In genomic region chr20:35318502-35319157, GRCh38 we compare ENCODE assay signal across 8 cellular contexts. TPM values are rescaled to one million over a fixed set of nuclear protein-coding genes. Genes with fewer than 3 reads are reported as not detected.
A peak's percentile ranks its signal among the peaks of the same experiment; 100 is the strongest.
DNase-seq lines count a peak whose midpoint lies in the region; ATAC-seq and TF ChIP-seq lines count a peak whose summit lies in the region.

No MANE protein-coding gene starts in this region.

- POLR2A ChIA-PET in PC-9 (lab: Charles Lee; ENCODE audit: unreplicated experiment): interaction anchor here (0.5 to 1.0 kb wide), 8 partner anchors 11 to 335 kb away, joined by 3 to 8 read pairs (median 4); no protein-coding TSS in a partner anchor

- TSS peak; percentile 95 for BruUV-seq in PC-9 (replicated peaks; lab: Mats Ljungman, UMichigan)

- 60 to 62% methylated on average over 5 to 6 of the region's 6 CpGs for WGBS in gastroesophageal sphincter (ENCODE audit: low coverage in 1 of 2), 2 donors

- no peaks in the 10 kb centered on the region for H3K9me3 ChIP-seq in PC-9 (ENCODE audit: insufficient read depth, low read depth)
- H3K9me3 ChIP-seq in gastroesophageal sphincter: no peaks in the 10 kb centered on the region

- H3K36me3 ChIP-seq in PC-9 (ENCODE audit: low read depth) (no peaks in the 10 kb centered on the region), rectal smooth muscle tissue (ENCODE audit: control insufficient read depth, insufficient read depth, low read length) (no peaks in the 10 kb centered on the region), gastroesophageal sphincter (peaks cover 0 to 25% of the 10 kb centered on the region in 2 donors)

- intact Hi-C loops in PC-9 (cut with micrococcal nuclease; ENCODE audit: unreplicated experiment): loop anchor here (1.0 kb wide), 1 partner anchor 13 kb away; no protein-coding TSS in a partner anchor
- intact Hi-C loops in head of caudate nucleus (cut with DNase I): no loop called here

- H3K79me2 ChIP-seq in PC-9 (ENCODE audit: low read depth): no peaks in the 10 kb centered on the region

- peak; percentile 44 for DNase-seq in GM03348 (ENCODE audit: low spot score)
- peak; percentile 89 to 99 for DNase-seq in PC-9
- peak; percentile 71 for DNase-seq in fibroblast of pulmonary artery (ENCODE audit: low read depth)
- DNase-seq in head of caudate nucleus: no peak

- peaks cover 61% of the 10 kb centered on the region for H3K4me1 ChIP-seq in PC-9 (replicated peaks; ENCODE audit: insufficient read depth)
- peaks cover 34% of the 10 kb centered on the region for H3K4me1 ChIP-seq in rectal smooth muscle tissue (ENCODE audit: control insufficient read depth, insufficient read depth, low read length)
- H3K4me1 ChIP-seq in gastroesophageal sphincter: peaks cover 0 to 25% (median 3%) of the 10 kb centered on the region in 3 donors

- ATAC-seq in HG03159 (IDR thresholded peaks at IDR 0.05; ENCODE audit: unreplicated experiment) (no peak), gastroesophageal sphincter (no peak), GM21423 (IDR thresholded peaks at IDR 0.05; ENCODE audit: unreplicated experiment) (no peak)

- H3K27ac ChIP-seq in PC-9 (peak overlapping the region; percentile 74), rectal smooth muscle tissue (ENCODE audit: low read depth, low read length) (peak overlapping the region; percentile 77), gastroesophageal sphincter (no peak overlapping the region)

- no peak for TF ChIP-seq CTCF in PC-9 (conservative IDR thresholded peaks at IDR 0.05)
- TF ChIP-seq CTCF in fibroblast of pulmonary artery (IDR thresholded peaks at IDR 0.05; ENCODE audit: low read length, missing control alignments): no peak
- no peak for TF ChIP-seq CTCF in gastroesophageal sphincter (IDR thresholded peaks at IDR 0.05)

- H3K4me3 ChIP-seq in PC-9: no peak overlapping the region
- no peak overlapping the region for H3K4me3 ChIP-seq in fibroblast of pulmonary artery (replicated peaks; ENCODE audit: low read depth, low read length)
- peak overlapping the region; percentile 16 for H3K4me3 ChIP-seq in rectal smooth muscle tissue (ENCODE audit: low read length)
- H3K4me3 ChIP-seq in gastroesophageal sphincter: no peak overlapping the region

- H4K20me1 ChIP-seq in PC-9 (ENCODE audit: insufficient read depth): no peaks in the 10 kb centered on the region

- no peaks in the 10 kb centered on the region for H3K27me3 ChIP-seq in PC-9 (ENCODE audit: insufficient read depth, low read depth)
- H3K27me3 ChIP-seq in rectal smooth muscle tissue (ENCODE audit: control insufficient read depth, insufficient read depth, low read length): no peaks in the 10 kb centered on the region
- no peaks in the 10 kb centered on the region for H3K27me3 ChIP-seq in gastroesophageal sphincter

- peaks cover 38% of the 10 kb centered on the region for H3F3A ChIP-seq in PC-9 (ENCODE audit: insufficient read depth, low read depth)

- TF ChIP-seq EP300 in gastroesophageal sphincter (IDR thresholded peaks at IDR 0.05): no peak

- no peak overlapping the region for H2AFZ ChIP-seq in PC-9

- no peak for TF ChIP-seq POLR2A in gastroesophageal sphincter (IDR thresholded peaks at IDR 0.05)

- CTCF ChIA-PET in PC-9 (lab: Charles Lee): interaction anchor here (0.6 to 2.4 kb wide), 4 partner anchors 11 to 149 kb away, joined by 3 to 19 read pairs (median 4); no protein-coding TSS in a partner anchor

- no peaks in the 10 kb centered on the region for H3K9me2 ChIP-seq in PC-9 (ENCODE audit: insufficient read depth)

- peak overlapping the region; percentile 57 for H3K4me2 ChIP-seq in PC-9

- H3K9ac ChIP-seq in rectal smooth muscle tissue (ENCODE audit: low read length): no peak overlapping the region

RNA-seq across cellular contexts. Expression of gene FAM83C, which starts 26.4 kb away (rescaled TPM):
- total RNA-seq in PC-9 (2021) (not detected in 2 replicates), gastroesophageal sphincter (1 to 10 TPM in 1 of 4 donors, not detected in 3; 1.4 TPM)

RNA-seq across cellular contexts. Expression of gene EIF6, which starts 34.1 kb away (rescaled TPM):
- total RNA-seq in PC-9 (2021) (255 and 270 TPM in 2 replicates), gastroesophageal sphincter (10 to 100 TPM; 66.0 to 92.4 (median 80.8) TPM)

RNA-seq across cellular contexts. Expression of gene MMP24OS, which starts 40.7 kb away (rescaled TPM):
- total RNA-seq in PC-9 (2021) (59.3 and 79.0 TPM in 2 replicates), gastroesophageal sphincter (10 to 100 TPM; 19.6 to 47.2 (median 26.9) TPM)

Comparison
In these comparisons a context has a peak if more than half of its experiments do, and no peak if none do; other contexts are left out.
1. DNase-seq: peak in GM03348 (single experiment), PC-9 (2 of 2) and fibroblast of pulmonary artery (single experiment); none in head of caudate nucleus (0 of 42).
2. H3K27ac ChIP-seq: peak in PC-9 (single experiment) and rectal smooth muscle tissue (single experiment); none in gastroesophageal sphincter (0 of 4).